1 cellular context compared by ENCODE assay signal in the genomic region with DNA sequence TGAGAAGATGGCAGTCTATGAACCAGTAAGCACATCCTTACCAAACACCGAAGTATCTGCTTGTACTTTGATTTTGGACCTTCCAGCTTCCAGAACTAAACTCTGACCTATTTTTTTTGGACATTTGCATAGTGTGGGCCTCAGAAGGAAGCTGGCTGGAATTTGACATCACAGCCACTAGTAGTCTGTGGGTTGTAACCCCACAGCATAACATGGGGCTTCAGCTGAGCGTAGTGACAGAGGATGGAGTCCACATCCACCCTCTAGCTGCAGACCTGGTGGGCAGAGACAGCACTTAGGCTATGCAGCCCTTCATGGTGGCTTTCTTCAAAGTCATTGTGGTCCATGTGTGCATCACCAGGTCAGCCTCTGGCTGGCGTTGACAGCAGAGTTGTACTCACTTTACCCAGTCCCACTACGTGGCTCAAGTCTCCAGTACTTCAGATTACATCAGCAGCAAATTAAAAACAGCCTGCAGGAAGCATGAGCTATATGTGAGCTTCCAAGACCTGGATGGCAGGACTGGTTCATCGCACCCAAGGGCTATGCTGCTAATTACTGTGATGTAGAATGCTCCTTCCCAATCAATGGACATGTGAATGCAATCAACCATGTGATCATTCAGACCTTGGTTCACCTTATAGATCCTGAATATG.
TF ChIP-seq lines count a peak whose summit lies in the region.

No MANE protein-coding gene starts in this region.

TF ChIP-seq in K562, 482 proteins besides CTCF, POLR2A, EP300 and RAD21 (continued from another document):
- TF ChIP-seq TEAD4 (IDR thresholded peaks at IDR 0.05; ENCODE audit: low read length) (no peak), TEAD4 (CRISPR knock-in tag; IDR thresholded peaks at IDR 0.05; ENCODE audit: borderline replicate concordance) (peak; percentile 20; the same call in 1 of the 2 replicates), MAFK (IDR thresholded peaks at IDR 0.05; ENCODE audit: low read length) (no peak), FOXA1 (IDR thresholded peaks at IDR 0.05; ENCODE audit: borderline replicate concordance) (no peak), KAT2B (IDR thresholded peaks at IDR 0.05; ENCODE audit: low read depth, low read length) (no peak), GTF2A2 (tag; IDR thresholded peaks at IDR 0.05) (no peak), ZFP30 (CRISPR knock-in tag; IDR thresholded peaks at IDR 0.05; ENCODE audit: borderline replicate concordance) (no peak), HSF4 (CRISPR knock-in tag; IDR thresholded peaks at IDR 0.05; ENCODE audit: borderline replicate concordance) (no peak), BRCA1 (IDR thresholded peaks at IDR 0.05) (no peak), BRCA1 (CRISPR knock-in tag; IDR thresholded peaks at IDR 0.05) (0 out of 2 replicates have a peak, but pooled peaks have one; percentile 41), CTBP1 (IDR thresholded peaks at IDR 0.05; ENCODE audit: borderline replicate concordance) (peak; percentile 26; the same call in 1 of the 2 replicates), ZNF133 (CRISPR knock-in tag; IDR thresholded peaks at IDR 0.05) (no peak), YY1 (IDR thresholded peaks at IDR 0.05; ENCODE audit: borderline replicate concordance in 1 of 3, control insufficient read depth in 1 of 3, extremely low read depth in 1 of 3, insufficient read depth in 3 of 3, insufficient read length in 1 of 3, insufficient replicate concordance in 2 of 3, low read depth in 1 of 3, low read length in 2 of 3) (no peak)
- TF ChIP-seq, protein P1, sequence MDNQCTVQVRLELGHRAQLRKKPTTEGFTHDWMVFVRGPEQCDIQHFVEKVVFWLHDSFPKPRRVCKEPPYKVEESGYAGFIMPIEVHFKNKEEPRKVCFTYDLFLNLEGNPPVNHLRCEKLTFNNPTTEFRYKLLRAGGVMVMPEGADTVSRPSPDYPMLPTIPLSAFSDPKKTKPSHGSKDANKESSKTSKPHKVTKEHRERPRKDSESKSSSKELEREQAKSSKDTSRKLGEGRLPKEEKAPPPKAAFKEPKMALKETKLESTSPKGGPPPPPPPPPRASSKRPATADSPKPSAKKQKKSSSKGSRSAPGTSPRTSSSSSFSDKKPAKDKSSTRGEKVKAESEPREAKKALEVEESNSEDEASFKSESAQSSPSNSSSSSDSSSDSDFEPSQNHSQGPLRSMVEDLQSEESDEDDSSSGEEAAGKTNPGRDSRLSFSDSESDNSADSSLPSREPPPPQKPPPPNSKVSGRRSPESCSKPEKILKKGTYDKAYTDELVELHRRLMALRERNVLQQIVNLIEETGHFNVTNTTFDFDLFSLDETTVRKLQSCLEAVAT (IDR thresholded peaks at IDR 0.05): no peak
- TF ChIP-seq, protein P2, sequence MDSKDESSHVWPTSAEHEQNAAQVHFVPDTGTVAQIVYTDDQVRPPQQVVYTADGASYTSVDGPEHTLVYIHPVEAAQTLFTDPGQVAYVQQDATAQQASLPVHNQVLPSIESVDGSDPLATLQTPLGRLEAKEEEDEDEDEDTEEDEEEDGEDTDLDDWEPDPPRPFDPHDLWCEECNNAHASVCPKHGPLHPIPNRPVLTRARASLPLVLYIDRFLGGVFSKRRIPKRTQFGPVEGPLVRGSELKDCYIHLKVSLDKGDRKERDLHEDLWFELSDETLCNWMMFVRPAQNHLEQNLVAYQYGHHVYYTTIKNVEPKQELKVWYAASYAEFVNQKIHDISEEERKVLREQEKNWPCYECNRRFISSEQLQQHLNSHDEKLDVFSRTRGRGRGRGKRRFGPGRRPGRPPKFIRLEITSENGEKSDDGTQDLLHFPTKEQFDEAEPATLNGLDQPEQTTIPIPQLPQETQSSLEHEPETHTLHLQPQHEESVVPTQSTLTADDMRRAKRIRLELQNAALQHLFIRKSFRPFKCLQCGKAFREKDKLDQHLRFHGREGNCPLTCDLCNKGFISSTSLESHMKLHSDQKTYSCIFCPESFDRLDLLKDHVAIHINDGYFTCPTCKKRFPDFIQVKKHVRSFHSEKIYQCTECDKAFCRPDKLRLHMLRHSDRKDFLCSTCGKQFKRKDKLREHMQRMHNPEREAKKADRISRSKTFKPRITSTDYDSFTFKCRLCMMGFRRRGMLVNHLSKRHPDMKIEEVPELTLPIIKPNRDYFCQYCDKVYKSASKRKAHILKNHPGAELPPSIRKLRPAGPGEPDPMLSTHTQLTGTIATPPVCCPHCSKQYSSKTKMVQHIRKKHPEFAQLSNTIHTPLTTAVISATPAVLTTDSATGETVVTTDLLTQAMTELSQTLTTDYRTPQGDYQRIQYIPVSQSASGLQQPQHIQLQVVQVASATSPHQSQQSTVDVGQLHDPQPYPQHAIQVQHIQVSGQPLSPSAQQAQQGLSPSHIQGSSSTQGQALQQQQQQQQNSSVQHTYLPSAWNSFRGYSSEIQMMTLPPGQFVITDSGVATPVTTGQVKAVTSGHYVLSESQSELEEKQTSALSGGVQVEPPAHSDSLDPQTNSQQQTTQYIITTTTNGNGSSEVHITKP (IDR thresholded peaks at IDR 0.05; ENCODE audit: partially characterized antibody): no peak
